ENCODE assay signal across 1 cellular context in the genomic region with DNA sequence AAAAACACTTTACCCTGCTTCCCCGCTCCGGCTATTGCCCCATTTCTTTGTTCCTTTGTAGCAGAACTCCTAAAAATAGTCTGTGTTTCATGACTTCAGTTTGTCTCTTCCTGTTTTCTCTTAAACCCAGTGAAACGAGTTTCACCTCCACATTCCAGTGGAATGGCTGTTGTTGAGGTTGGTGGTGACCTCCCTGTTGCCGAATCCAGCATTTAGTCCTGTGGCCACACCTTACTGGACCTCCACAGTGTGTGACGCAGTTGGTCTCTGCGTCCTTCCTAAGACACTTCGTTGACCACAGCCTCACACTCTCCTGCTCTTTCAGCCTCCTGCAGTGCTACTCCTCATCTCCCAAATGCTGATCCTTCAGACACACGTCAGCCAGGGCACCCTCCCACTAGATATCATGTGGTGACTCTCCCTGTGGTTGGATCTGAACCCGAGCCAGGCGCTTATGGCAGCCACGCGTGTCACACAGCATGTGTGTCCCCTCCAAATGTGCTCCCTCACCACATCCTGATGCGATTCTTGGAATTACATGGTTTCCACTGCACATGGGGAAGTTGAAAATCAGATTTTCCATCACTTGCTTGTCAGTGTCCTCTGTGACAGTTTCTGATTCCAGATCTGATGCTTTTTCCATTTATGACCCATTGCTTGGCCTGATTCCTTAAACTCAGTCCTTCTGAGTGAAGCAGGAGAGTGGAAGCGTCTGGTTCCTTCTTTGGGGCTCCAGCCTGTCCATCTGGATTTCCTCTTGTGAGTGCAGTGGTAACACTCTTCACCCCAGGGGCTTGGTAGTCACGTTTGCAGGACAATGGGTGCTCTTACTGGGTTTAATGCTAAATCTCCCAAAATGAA.
TF ChIP-seq lines count a peak whose summit lies in the region.

No MANE protein-coding gene starts in this region.

TF ChIP-seq in K562, 482 proteins besides CTCF, POLR2A, EP300 and RAD21 (continued from another document and continues in another):
- TF ChIP-seq, protein P1, sequence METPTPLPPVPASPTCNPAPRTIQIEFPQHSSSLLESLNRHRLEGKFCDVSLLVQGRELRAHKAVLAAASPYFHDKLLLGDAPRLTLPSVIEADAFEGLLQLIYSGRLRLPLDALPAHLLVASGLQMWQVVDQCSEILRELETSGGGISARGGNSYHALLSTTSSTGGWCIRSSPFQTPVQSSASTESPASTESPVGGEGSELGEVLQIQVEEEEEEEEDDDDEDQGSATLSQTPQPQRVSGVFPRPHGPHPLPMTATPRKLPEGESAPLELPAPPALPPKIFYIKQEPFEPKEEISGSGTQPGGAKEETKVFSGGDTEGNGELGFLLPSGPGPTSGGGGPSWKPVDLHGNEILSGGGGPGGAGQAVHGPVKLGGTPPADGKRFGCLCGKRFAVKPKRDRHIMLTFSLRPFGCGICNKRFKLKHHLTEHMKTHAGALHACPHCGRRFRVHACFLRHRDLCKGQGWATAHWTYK (CRISPR knock-in tag; IDR thresholded peaks at IDR 0.05), result peak; percentile 64
- TF ChIP-seq, protein P2, sequence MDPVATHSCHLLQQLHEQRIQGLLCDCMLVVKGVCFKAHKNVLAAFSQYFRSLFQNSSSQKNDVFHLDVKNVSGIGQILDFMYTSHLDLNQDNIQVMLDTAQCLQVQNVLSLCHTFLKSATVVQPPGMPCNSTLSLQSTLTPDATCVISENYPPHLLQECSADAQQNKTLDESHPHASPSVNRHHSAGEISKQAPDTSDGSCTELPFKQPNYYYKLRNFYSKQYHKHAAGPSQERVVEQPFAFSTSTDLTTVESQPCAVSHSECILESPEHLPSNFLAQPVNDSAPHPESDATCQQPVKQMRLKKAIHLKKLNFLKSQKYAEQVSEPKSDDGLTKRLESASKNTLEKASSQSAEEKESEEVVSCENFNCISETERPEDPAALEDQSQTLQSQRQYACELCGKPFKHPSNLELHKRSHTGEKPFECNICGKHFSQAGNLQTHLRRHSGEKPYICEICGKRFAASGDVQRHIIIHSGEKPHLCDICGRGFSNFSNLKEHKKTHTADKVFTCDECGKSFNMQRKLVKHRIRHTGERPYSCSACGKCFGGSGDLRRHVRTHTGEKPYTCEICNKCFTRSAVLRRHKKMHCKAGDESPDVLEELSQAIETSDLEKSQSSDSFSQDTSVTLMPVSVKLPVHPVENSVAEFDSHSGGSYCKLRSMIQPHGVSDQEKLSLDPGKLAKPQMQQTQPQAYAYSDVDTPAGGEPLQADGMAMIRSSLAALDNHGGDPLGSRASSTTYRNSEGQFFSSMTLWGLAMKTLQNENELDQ (CRISPR knock-in tag; IDR thresholded peaks at IDR 0.05; ENCODE audit: borderline replicate concordance), result no peak
- TF ChIP-seq ADNP (tag; IDR thresholded peaks at IDR 0.05) (no peak), POLR3A (IDR thresholded peaks at IDR 0.05; ENCODE audit: borderline replicate concordance, extremely low read depth, insufficient read depth, insufficient read length) (no peak), CBX2 (IDR thresholded peaks at IDR 0.05; ENCODE audit: insufficient read depth, low read length, poor library complexity, severe bottlenecking) (no peak), ARID1B (IDR thresholded peaks at IDR 0.05) (no peak), ZNF347 (CRISPR knock-in tag; IDR thresholded peaks at IDR 0.05; ENCODE audit: low read depth) (no peak), CREM (IDR thresholded peaks at IDR 0.05; ENCODE audit: low read depth) (peak; percentile 83), HMG20B (CRISPR knock-in tag; IDR thresholded peaks at IDR 0.05) (no peak), PHF8 (IDR thresholded peaks at IDR 0.05; ENCODE audit: borderline replicate concordance, low read length) (peak; percentile 13; the same call in 1 of the 2 replicates), HCFC1 (IDR thresholded peaks at IDR 0.05; ENCODE audit: low read depth, low read length) (peak; percentile 37; the same call in 1 of the 2 replicates), TEAD4 (IDR thresholded peaks at IDR 0.05; ENCODE audit: low read length) (no peak), TEAD4 (CRISPR knock-in tag; IDR thresholded peaks at IDR 0.05; ENCODE audit: borderline replicate concordance) (0 out of 2 replicates have a peak, but pooled peaks have one; percentile 75), HDAC1 (IDR thresholded peaks at IDR 0.05) (peak in 1 of 2 experiments; percentile 49; a peak in 1 of 4 replicates), MYC (IDR thresholded peaks at IDR 0.05; ENCODE audit: low read depth, low read length) (peak; percentile 70; the same call in 1 of the 2 replicates), MYC (CRISPR knock-in tag; IDR thresholded peaks at IDR 0.05; ENCODE audit: borderline replicate concordance, low read depth) (no peak), ETV6 (IDR thresholded peaks at IDR 0.05; ENCODE audit: borderline replicate concordance in 1 of 2, low read depth in 2 of 2, low read length in 1 of 2) (0 out of 4 replicates have a peak, but pooled peaks of 1 of the 2 experiments have one; percentile 26), ETV6 (CRISPR knock-in tag; IDR thresholded peaks at IDR 0.05; ENCODE audit: borderline replicate concordance) (no peak), ZNF830 (CRISPR knock-in tag; IDR thresholded peaks at IDR 0.05) (no peak; the same call in 1 of the 2 replicates), SMC3 (conservative IDR thresholded peaks at IDR 0.05; ENCODE audit: insufficient read depth, low read depth, low read length) (no peak), HMGN3 (IDR thresholded peaks at IDR 0.05; ENCODE audit: borderline replicate concordance, extremely low read depth, insufficient read length, low read depth, low read length) (no peak), NELFE (IDR thresholded peaks at IDR 0.05; ENCODE audit: insufficient read depth, insufficient read length) (no peak), TCF3 (CRISPR knock-in tag; IDR thresholded peaks at IDR 0.05) (0 out of 2 replicates have a peak, but pooled peaks have one; percentile 18), STAT5A (IDR thresholded peaks at IDR 0.05; ENCODE audit: borderline replicate concordance, low read length) (peak; percentile 64; the same call in 1 of the 2 replicates), EHMT2 (IDR thresholded peaks at IDR 0.05) (no peak), ZZZ3 (IDR thresholded peaks at IDR 0.05) (no peak), KLF16 (IDR thresholded peaks at IDR 0.05) (no peak), ZNF764 (CRISPR knock-in tag; IDR thresholded peaks at IDR 0.05; ENCODE audit: low read depth) (no peak), ZNF707 (CRISPR knock-in tag; conservative IDR thresholded peaks at IDR 0.05) (no peak), XRCC5 (IDR thresholded peaks at IDR 0.05; ENCODE audit: low read depth, low read length) (0 out of 2 replicates have a peak, but pooled peaks have one; percentile 63), BHLHE40 (IDR thresholded peaks at IDR 0.05; ENCODE audit: low read length) (peak; percentile 66), CHD2 (IDR thresholded peaks at IDR 0.05; ENCODE audit: low read depth, low read length) (no peak), GTF2A2 (tag; IDR thresholded peaks at IDR 0.05) (no peak), ZNF778 (CRISPR knock-in tag; IDR thresholded peaks at IDR 0.05) (no peak), RBM25 (IDR thresholded peaks at IDR 0.05; ENCODE audit: low read depth, low read length, severe bottlenecking) (no peak), BDP1 (IDR thresholded peaks at IDR 0.05; ENCODE audit: insufficient read depth, insufficient read length) (no peak), SIN3A (IDR thresholded peaks at IDR 0.05; ENCODE audit: borderline replicate concordance in 2 of 2, control insufficient read depth in 1 of 2, low read depth in 2 of 2, low read length in 2 of 2) (peak in 1 of 2 experiments; percentile 36; a peak in 1 of 4 replicates), TCF7L2 (IDR thresholded peaks at IDR 0.05; ENCODE audit: low read depth, low read length) (no peak)
- TF ChIP-seq, protein P3, sequence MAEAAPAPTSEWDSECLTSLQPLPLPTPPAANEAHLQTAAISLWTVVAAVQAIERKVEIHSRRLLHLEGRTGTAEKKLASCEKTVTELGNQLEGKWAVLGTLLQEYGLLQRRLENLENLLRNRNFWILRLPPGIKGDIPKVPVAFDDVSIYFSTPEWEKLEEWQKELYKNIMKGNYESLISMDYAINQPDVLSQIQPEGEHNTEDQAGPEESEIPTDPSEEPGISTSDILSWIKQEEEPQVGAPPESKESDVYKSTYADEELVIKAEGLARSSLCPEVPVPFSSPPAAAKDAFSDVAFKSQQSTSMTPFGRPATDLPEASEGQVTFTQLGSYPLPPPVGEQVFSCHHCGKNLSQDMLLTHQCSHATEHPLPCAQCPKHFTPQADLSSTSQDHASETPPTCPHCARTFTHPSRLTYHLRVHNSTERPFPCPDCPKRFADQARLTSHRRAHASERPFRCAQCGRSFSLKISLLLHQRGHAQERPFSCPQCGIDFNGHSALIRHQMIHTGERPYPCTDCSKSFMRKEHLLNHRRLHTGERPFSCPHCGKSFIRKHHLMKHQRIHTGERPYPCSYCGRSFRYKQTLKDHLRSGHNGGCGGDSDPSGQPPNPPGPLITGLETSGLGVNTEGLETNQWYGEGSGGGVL (CRISPR knock-in tag; IDR thresholded peaks at IDR 0.05), result no peak
- TF ChIP-seq, protein P4, sequence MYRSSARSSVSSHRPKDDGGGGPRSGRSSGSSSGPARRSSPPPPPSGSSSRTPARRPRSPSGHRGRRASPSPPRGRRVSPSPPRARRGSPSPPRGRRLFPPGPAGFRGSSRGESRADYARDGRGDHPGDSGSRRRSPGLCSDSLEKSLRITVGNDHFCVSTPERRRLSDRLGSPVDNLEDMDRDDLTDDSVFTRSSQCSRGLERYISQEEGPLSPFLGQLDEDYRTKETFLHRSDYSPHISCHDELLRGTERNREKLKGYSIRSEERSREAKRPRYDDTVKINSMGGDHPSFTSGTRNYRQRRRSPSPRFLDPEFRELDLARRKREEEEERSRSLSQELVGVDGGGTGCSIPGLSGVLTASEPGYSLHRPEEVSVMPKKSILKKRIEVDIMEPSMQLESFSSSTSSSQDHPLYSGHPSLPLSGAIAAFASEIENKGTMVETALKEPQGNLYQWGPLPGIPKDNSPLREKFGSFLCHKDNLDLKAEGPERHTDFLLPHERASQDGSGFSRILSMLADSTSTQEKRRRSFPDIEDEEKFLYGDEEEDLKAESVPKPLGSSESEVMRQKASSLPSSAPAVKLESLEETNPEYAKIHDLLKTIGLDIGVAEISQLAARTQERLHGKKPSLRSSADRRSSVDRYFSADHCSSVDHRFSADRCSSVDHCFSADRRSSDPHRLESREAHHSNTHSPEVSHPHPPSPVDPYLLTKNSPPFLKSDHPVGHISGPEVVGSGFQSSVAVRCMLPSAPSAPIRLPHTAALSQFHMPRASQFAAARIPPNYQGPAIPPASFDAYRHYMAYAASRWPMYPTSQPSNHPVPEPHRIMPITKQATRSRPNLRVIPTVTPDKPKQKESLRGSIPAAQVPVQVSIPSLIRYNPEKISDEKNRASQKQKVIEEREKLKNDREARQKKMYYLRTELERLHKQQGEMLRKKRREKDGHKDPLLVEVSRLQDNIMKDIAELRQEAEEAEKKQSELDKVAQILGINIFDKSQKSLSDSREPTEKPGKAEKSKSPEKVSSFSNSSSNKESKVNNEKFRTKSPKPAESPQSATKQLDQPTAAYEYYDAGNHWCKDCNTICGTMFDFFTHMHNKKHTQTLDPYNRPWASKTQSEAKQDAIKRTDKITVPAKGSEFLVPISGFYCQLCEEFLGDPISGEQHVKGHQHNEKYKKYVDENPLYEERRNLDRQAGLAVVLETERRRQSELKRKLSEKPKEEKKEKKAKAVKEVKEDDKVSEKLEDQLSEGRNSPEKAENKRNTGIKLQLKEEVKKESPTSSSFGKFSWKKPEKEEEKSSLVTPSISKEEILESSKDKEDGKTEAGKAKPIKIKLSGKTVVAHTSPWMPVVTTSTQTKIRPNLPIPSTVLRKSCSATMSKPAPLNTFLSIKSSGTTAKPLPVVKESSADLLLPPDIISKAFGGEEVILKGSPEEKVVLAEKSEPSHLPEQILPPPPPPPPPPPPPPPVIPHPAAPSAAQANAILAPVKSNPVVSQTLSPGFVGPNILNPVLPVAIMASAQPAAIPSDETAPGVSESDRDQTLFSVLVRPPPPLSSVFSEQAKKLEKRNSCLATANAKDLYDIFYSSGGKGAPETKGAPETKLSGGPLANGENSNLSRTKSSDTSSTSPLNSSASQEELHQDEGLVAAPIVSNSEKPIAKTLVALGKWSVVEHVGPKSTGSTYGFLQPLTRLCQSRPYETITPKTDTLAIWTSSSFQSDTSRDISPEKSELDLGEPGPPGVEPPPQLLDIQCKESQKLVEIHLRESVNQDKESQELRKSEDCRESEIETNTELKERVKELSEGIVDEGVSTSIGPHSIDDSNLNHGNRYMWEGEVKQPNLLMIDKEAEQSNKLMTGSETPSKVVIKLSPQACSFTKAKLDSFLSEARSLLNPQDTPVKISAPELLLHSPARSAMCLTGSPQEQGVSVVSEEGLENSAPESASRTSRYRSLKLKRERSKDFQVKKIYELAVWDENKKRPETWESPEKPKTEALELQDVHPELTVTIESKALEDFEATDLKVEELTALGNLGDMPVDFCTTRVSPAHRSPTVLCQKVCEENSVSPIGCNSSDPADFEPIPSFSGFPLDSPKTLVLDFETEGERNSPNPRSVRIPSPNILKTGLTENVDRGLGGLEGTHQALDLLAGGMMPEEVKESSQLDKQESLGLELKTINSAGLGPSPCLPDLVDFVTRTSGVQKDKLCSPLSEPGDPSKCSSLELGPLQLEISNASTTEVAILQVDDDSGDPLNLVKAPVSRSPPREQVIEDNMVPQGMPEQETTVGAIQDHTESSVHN (IDR thresholded peaks at IDR 0.05; ENCODE audit: borderline replicate concordance in 1 of 2, low read depth in 1 of 2), result no peak
- TF ChIP-seq, protein P5, sequence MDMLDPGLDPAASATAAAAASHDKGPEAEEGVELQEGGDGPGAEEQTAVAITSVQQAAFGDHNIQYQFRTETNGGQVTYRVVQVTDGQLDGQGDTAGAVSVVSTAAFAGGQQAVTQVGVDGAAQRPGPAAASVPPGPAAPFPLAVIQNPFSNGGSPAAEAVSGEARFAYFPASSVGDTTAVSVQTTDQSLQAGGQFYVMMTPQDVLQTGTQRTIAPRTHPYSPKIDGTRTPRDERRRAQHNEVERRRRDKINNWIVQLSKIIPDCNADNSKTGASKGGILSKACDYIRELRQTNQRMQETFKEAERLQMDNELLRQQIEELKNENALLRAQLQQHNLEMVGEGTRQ (CRISPR knock-in tag; IDR thresholded peaks at IDR 0.05), result no peak
- TF ChIP-seq, protein P6, sequence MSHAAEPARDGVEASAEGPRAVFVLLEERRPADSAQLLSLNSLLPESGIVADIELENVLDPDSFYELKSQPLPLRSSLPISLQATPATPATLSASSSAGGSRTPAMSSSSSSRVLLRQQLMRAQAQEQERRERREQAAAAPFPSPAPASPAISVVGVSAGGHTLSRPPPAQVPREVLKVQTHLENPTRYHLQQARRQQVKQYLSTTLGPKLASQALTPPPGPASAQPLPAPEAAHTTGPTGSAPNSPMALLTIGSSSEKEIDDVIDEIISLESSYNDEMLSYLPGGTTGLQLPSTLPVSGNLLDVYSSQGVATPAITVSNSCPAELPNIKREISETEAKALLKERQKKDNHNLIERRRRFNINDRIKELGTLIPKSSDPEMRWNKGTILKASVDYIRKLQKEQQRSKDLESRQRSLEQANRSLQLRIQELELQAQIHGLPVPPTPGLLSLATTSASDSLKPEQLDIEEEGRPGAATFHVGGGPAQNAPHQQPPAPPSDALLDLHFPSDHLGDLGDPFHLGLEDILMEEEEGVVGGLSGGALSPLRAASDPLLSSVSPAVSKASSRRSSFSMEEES (CRISPR knock-in tag; IDR thresholded peaks at IDR 0.05), result no peak
- TF ChIP-seq, protein P7, sequence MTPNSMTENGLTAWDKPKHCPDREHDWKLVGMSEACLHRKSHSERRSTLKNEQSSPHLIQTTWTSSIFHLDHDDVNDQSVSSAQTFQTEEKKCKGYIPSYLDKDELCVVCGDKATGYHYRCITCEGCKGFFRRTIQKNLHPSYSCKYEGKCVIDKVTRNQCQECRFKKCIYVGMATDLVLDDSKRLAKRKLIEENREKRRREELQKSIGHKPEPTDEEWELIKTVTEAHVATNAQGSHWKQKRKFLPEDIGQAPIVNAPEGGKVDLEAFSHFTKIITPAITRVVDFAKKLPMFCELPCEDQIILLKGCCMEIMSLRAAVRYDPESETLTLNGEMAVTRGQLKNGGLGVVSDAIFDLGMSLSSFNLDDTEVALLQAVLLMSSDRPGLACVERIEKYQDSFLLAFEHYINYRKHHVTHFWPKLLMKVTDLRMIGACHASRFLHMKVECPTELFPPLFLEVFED (CRISPR knock-in tag; conservative IDR thresholded peaks at IDR 0.05), result no peak
